Comparison of ENCODE assay signal across 1 cellular context in the genomic region with DNA sequence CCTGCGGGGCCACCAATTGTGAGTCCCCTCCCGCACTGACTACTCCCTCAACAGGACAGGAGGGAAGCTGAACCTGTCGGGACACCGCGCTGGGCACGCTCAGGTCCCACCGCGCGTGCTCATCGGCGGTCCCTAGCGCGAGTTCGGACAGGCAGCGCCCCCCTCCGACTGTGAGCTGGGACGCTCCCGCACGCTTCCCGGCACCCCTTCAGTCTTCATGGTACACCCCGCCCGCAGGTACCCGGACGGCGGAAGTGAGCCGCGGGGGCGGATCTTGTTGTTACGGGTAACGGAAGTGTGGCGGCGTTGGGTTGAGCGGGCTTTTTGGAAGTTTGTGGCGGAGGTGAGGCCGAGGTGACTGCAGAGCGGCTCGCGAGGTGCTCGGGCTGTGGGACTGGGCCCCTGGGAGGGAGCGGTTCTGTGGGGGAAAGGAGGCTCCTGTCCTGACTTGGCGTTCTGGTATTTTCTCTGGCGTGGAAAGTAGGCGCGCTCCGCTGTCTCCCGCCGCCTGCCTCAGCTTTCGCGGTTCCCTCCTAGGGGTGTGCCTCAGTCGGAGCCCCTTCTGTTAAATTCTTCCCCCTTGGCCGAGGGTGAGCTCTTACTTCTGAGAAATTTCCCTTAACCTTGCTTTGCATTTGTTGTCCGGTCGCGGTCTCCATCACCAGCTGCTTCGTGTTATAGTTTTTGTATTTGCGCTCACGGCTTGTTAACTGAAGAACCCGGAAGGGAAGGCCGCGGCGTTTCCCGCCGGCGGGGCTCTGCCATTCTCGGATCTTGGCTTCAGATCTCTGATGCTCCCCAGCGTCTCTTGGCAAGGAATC.
A peak's percentile ranks its signal among the peaks of the same experiment; 100 is the strongest.
TF ChIP-seq lines count a peak whose summit lies in the region.

A gene (plus strand): TSS at position 289 of the 821 bp plus-strand sequence. CDS start 3,669 bp downstream, outside the sequence.

TF ChIP-seq in HepG2, 621 proteins besides CTCF, POLR2A, EP300 and RAD21 (continued from another document and continues in another):
- TF ChIP-seq KLF16 (CRISPR knock-in tag; IDR thresholded peaks at IDR 0.05) (peak; percentile 68 to 90; a peak in 2 of 4 replicates), JARID2 (CRISPR knock-in tag; IDR thresholded peaks at IDR 0.05; ENCODE audit: insufficient replicate concordance) (no peak), IRX3 (CRISPR knock-in tag; IDR thresholded peaks at IDR 0.05; ENCODE audit: borderline replicate concordance, low read depth) (peak; percentile 86; the same call in 1 of the 2 replicates), YEATS2 (CRISPR knock-in tag; IDR thresholded peaks at IDR 0.05; ENCODE audit: borderline replicate concordance) (peak; percentile 81), ZBTB3 (CRISPR knock-in tag; IDR thresholded peaks at IDR 0.05; ENCODE audit: borderline replicate concordance, low read depth) (no peak), ZNF768 (CRISPR knock-in tag; IDR thresholded peaks at IDR 0.05) (peak; percentile 71), JDP2 (CRISPR knock-in tag; IDR thresholded peaks at IDR 0.05; ENCODE audit: borderline replicate concordance) (no peak), ATAD3A (CRISPR knock-in tag; IDR thresholded peaks at IDR 0.05) (no peak), ZNF589 (CRISPR knock-in tag; conservative IDR thresholded peaks at IDR 0.05) (no peak), ZNF317 (CRISPR knock-in tag; IDR thresholded peaks at IDR 0.05) (0 out of 2 replicates have a peak, but pooled peaks have one; percentile 36), BHLHE40 (IDR thresholded peaks at IDR 0.05; ENCODE audit: low read length) (peak; percentile 97), NRL (CRISPR knock-in tag; IDR thresholded peaks at IDR 0.05; ENCODE audit: borderline replicate concordance) (peak; percentile 40; the same call in 1 of the 2 replicates), KAT7 (CRISPR knock-in tag; IDR thresholded peaks at IDR 0.05; ENCODE audit: borderline replicate concordance) (peak; percentile 85), NCOA1 (CRISPR knock-in tag; IDR thresholded peaks at IDR 0.05) (no peak), NR2F6 (IDR thresholded peaks at IDR 0.05) (no peak), NR2F6 (CRISPR knock-in tag; IDR thresholded peaks at IDR 0.05) (peak; percentile 41; the same call in 1 of the 2 replicates), ZNF441 (CRISPR knock-in tag; IDR thresholded peaks at IDR 0.05; ENCODE audit: borderline replicate concordance) (peak; percentile 63), TRIM24 (CRISPR knock-in tag; IDR thresholded peaks at IDR 0.05) (no peak), KDM5B (CRISPR knock-in tag; IDR thresholded peaks at IDR 0.05; ENCODE audit: borderline replicate concordance) (peak; percentile 78; the same call in 1 of the 2 replicates), SMARCE1 (IDR thresholded peaks at IDR 0.05; ENCODE audit: borderline replicate concordance) (no peak), ZIK1 (CRISPR knock-in tag; IDR thresholded peaks at IDR 0.05; ENCODE audit: borderline replicate concordance, low read depth) (peak; percentile 74; the same call in 1 of the 2 replicates), RFX1 (IDR thresholded peaks at IDR 0.05) (peak; percentile 82), CBFB (CRISPR knock-in tag; IDR thresholded peaks at IDR 0.05) (peak; percentile 69; the same call in 1 of the 2 replicates)
- TF ChIP-seq, protein P1, sequence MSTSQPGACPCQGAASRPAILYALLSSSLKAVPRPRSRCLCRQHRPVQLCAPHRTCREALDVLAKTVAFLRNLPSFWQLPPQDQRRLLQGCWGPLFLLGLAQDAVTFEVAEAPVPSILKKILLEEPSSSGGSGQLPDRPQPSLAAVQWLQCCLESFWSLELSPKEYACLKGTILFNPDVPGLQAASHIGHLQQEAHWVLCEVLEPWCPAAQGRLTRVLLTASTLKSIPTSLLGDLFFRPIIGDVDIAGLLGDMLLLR (CRISPR knock-in tag; IDR thresholded peaks at IDR 0.05) = 0 out of 2 replicates have a peak, but pooled peaks have one; percentile 26
- TF ChIP-seq, protein P2, sequence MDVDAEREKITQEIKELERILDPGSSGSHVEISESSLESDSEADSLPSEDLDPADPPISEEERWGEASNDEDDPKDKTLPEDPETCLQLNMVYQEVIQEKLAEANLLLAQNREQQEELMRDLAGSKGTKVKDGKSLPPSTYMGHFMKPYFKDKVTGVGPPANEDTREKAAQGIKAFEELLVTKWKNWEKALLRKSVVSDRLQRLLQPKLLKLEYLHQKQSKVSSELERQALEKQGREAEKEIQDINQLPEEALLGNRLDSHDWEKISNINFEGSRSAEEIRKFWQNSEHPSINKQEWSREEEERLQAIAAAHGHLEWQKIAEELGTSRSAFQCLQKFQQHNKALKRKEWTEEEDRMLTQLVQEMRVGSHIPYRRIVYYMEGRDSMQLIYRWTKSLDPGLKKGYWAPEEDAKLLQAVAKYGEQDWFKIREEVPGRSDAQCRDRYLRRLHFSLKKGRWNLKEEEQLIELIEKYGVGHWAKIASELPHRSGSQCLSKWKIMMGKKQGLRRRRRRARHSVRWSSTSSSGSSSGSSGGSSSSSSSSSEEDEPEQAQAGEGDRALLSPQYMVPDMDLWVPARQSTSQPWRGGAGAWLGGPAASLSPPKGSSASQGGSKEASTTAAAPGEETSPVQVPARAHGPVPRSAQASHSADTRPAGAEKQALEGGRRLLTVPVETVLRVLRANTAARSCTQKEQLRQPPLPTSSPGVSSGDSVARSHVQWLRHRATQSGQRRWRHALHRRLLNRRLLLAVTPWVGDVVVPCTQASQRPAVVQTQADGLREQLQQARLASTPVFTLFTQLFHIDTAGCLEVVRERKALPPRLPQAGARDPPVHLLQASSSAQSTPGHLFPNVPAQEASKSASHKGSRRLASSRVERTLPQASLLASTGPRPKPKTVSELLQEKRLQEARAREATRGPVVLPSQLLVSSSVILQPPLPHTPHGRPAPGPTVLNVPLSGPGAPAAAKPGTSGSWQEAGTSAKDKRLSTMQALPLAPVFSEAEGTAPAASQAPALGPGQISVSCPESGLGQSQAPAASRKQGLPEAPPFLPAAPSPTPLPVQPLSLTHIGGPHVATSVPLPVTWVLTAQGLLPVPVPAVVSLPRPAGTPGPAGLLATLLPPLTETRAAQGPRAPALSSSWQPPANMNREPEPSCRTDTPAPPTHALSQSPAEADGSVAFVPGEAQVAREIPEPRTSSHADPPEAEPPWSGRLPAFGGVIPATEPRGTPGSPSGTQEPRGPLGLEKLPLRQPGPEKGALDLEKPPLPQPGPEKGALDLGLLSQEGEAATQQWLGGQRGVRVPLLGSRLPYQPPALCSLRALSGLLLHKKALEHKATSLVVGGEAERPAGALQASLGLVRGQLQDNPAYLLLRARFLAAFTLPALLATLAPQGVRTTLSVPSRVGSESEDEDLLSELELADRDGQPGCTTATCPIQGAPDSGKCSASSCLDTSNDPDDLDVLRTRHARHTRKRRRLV (CRISPR knock-in tag; IDR thresholded peaks at IDR 0.05) = peak; percentile 68; the same call in 1 of the 2 replicates
- TF ChIP-seq, protein P3, sequence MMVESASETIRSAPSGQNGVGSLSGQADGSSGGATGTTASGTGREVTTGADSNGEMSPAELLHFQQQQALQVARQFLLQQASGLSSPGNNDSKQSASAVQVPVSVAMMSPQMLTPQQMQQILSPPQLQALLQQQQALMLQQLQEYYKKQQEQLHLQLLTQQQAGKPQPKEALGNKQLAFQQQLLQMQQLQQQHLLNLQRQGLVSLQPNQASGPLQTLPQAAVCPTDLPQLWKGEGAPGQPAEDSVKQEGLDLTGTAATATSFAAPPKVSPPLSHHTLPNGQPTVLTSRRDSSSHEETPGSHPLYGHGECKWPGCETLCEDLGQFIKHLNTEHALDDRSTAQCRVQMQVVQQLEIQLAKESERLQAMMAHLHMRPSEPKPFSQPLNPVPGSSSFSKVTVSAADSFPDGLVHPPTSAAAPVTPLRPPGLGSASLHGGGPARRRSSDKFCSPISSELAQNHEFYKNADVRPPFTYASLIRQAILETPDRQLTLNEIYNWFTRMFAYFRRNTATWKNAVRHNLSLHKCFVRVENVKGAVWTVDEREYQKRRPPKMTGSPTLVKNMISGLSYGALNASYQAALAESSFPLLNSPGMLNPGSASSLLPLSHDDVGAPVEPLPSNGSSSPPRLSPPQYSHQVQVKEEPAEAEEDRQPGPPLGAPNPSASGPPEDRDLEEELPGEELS (CRISPR knock-in tag; IDR thresholded peaks at IDR 0.05) = no peak; the same call in 1 of the 2 replicates
- TF ChIP-seq, protein P4, sequence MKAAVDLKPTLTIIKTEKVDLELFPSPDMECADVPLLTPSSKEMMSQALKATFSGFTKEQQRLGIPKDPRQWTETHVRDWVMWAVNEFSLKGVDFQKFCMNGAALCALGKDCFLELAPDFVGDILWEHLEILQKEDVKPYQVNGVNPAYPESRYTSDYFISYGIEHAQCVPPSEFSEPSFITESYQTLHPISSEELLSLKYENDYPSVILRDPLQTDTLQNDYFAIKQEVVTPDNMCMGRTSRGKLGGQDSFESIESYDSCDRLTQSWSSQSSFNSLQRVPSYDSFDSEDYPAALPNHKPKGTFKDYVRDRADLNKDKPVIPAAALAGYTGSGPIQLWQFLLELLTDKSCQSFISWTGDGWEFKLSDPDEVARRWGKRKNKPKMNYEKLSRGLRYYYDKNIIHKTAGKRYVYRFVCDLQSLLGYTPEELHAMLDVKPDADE (CRISPR knock-in tag; IDR thresholded peaks at IDR 0.05) = no peak
- TF ChIP-seq, protein P5, sequence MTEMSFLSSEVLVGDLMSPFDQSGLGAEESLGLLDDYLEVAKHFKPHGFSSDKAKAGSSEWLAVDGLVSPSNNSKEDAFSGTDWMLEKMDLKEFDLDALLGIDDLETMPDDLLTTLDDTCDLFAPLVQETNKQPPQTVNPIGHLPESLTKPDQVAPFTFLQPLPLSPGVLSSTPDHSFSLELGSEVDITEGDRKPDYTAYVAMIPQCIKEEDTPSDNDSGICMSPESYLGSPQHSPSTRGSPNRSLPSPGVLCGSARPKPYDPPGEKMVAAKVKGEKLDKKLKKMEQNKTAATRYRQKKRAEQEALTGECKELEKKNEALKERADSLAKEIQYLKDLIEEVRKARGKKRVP (CRISPR knock-in tag; IDR thresholded peaks at IDR 0.05) = peak in 1 of 2 experiments; percentile 51; a peak in 1 of 4 replicates
- TF ChIP-seq, protein P6, sequence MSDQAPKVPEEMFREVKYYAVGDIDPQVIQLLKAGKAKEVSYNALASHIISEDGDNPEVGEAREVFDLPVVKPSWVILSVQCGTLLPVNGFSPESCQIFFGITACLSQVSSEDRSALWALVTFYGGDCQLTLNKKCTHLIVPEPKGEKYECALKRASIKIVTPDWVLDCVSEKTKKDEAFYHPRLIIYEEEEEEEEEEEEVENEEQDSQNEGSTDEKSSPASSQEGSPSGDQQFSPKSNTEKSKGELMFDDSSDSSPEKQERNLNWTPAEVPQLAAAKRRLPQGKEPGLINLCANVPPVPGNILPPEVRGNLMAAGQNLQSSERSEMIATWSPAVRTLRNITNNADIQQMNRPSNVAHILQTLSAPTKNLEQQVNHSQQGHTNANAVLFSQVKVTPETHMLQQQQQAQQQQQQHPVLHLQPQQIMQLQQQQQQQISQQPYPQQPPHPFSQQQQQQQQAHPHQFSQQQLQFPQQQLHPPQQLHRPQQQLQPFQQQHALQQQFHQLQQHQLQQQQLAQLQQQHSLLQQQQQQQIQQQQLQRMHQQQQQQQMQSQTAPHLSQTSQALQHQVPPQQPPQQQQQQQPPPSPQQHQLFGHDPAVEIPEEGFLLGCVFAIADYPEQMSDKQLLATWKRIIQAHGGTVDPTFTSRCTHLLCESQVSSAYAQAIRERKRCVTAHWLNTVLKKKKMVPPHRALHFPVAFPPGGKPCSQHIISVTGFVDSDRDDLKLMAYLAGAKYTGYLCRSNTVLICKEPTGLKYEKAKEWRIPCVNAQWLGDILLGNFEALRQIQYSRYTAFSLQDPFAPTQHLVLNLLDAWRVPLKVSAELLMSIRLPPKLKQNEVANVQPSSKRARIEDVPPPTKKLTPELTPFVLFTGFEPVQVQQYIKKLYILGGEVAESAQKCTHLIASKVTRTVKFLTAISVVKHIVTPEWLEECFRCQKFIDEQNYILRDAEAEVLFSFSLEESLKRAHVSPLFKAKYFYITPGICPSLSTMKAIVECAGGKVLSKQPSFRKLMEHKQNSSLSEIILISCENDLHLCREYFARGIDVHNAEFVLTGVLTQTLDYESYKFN (CRISPR knock-in tag; conservative IDR thresholded peaks at IDR 0.05) = no peak; the same call in 1 of the 2 replicates
- TF ChIP-seq, protein P7, sequence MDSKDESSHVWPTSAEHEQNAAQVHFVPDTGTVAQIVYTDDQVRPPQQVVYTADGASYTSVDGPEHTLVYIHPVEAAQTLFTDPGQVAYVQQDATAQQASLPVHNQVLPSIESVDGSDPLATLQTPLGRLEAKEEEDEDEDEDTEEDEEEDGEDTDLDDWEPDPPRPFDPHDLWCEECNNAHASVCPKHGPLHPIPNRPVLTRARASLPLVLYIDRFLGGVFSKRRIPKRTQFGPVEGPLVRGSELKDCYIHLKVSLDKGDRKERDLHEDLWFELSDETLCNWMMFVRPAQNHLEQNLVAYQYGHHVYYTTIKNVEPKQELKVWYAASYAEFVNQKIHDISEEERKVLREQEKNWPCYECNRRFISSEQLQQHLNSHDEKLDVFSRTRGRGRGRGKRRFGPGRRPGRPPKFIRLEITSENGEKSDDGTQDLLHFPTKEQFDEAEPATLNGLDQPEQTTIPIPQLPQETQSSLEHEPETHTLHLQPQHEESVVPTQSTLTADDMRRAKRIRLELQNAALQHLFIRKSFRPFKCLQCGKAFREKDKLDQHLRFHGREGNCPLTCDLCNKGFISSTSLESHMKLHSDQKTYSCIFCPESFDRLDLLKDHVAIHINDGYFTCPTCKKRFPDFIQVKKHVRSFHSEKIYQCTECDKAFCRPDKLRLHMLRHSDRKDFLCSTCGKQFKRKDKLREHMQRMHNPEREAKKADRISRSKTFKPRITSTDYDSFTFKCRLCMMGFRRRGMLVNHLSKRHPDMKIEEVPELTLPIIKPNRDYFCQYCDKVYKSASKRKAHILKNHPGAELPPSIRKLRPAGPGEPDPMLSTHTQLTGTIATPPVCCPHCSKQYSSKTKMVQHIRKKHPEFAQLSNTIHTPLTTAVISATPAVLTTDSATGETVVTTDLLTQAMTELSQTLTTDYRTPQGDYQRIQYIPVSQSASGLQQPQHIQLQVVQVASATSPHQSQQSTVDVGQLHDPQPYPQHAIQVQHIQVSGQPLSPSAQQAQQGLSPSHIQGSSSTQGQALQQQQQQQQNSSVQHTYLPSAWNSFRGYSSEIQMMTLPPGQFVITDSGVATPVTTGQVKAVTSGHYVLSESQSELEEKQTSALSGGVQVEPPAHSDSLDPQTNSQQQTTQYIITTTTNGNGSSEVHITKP (CRISPR knock-in tag; IDR thresholded peaks at IDR 0.05; ENCODE audit: low read depth) = peak; percentile 100
- TF ChIP-seq, protein P8, sequence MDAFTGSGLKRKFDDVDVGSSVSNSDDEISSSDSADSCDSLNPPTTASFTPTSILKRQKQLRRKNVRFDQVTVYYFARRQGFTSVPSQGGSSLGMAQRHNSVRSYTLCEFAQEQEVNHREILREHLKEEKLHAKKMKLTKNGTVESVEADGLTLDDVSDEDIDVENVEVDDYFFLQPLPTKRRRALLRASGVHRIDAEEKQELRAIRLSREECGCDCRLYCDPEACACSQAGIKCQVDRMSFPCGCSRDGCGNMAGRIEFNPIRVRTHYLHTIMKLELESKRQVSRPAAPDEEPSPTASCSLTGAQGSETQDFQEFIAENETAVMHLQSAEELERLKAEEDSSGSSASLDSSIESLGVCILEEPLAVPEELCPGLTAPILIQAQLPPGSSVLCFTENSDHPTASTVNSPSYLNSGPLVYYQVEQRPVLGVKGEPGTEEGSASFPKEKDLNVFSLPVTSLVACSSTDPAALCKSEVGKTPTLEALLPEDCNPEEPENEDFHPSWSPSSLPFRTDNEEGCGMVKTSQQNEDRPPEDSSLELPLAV (CRISPR knock-in tag; conservative IDR thresholded peaks at IDR 0.05; ENCODE audit: low read depth) = no peak
